34 cellular contexts compared by ENCODE assay signal in the genomic region with DNA sequence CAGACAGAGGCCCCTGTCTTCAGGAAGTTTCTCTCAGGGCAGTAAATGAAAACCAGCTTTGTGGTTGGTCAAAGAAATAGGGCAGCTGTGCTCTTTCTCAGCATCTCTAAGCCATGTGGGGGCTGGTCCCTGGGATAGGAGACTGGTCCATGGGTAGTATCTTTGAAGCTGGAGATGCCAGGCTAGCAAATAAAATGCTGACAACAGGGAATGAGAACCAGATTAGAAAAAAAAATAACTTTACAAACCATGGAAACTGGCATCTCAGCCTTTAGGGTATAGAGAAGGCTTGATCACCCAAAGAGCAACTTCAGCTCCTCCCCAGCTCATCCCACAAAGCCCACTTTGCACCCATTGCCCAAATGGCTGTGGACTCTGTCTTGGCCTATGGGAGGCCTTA.
"Had no signal": no experiment of that assay in that cellular context is flagged by ENCODE, and none has a peak within 500 bp of the region (broad histone marks: within the 10 kb centered on the region; RNA-seq: fewer than 3 reads in every experiment).

No MANE protein-coding gene starts in this region.

- H3K27me3 ChIP-seq: brain microvascular endothelial cell, dorsolateral prefrontal cortex, foreskin keratinocyte, gastrocnemius medialis, heart left ventricle had no signal

- H3K4me3 ChIP-seq: coronary artery, dorsolateral prefrontal cortex, gastrocnemius medialis, heart left ventricle had no signal

- H3K9me3 ChIP-seq: gastrocnemius medialis had no signal

- DNase-seq: activated B cell treated with CpG ODN at 0.5 μM for 24 hours; activated CD4-positive, alpha-beta T cell treated with anti-CD3 and anti-CD28 coated beads for 48 hours; activated CD4-positive, alpha-beta T cell treated with anti-CD3 and anti-CD28 coated beads, Interleukin-2, amount 50 U/mL, for 1 hour; activated CD4-positive, alpha-beta T cell treated with anti-CD3 and anti-CD28 coated beads, Interleukin-2, amount 50 U/mL, for 48 hours; activated CD8-positive, alpha-beta memory T cell treated with anti-CD3 and anti-CD28 coated beads for 24 hours; activated CD8-positive, alpha-beta memory T cell treated with anti-CD3 and anti-CD28 coated beads, Interleukin-2, amount 50 U/mL, for 48 hours; activated CD8-positive, alpha-beta T cell treated with anti-CD3 and anti-CD28 coated beads for 36 hours; activated gamma-delta T cell; activated naive CD4-positive, alpha-beta T cell; activated naive CD4-positive, alpha-beta T cell treated with anti-CD3 and anti-CD28 coated beads, Interleukin-2, amount 10 ng/mL, durations not matched to agents 7 days and 5 days; activated T-cell treated with anti-CD3 and anti-CD28 coated beads for 4 hours; activated T-cell treated with anti-CD3 and anti-CD28 coated beads, Interleukin-2, amount 50 U/mL, for 24 hours; activated T-cell treated with anti-CD3 and anti-CD28 coated beads, Interleukin-2, amount 50 U/mL, for 72 hours; amniotic stem cell; anterior cingulate cortex; brain microvascular endothelial cell; dorsolateral prefrontal cortex; effector memory CD4-positive, alpha-beta T cell; endodermal cell; foreskin keratinocyte; gastrocnemius medialis; glutamatergic neuron; heart left ventricle; T-helper 1 cell; T-helper 17 cell; T1000; WERI-Rb-1 had no signal

- H3K36me3 Mint-ChIP-seq: activated naive CD4-positive, alpha-beta T cell treated with anti-CD3 and anti-CD28 coated beads, Interleukin-2, amount 10 ng/mL, durations not matched to agents 7 days and 5 days; activated naive CD8-positive, alpha-beta T cell had no signal

- H3K27ac ChIP-seq: brain microvascular endothelial cell, coronary artery, dorsolateral prefrontal cortex, foreskin keratinocyte, gastrocnemius medialis, heart left ventricle, WERI-Rb-1 had no signal

- H3K9me3 Mint-ChIP-seq: activated B cell treated with CpG ODN at 0.5 μM for 24 hours; activated CD8-positive, alpha-beta T cell treated with anti-CD3 and anti-CD28 coated beads for 36 hours; activated naive CD4-positive, alpha-beta T cell treated with anti-CD3 and anti-CD28 coated beads, Interleukin-2, amount 10 ng/mL, durations not matched to agents 7 days and 5 days; activated T-cell treated with anti-CD3 and anti-CD28 coated beads, Interleukin-2, amount 50 U/mL, for 72 hours; central memory CD8-positive, alpha-beta T cell; dendritic cell treated with granulocyte-macrophage colony-stimulating factor and Interleukin-4, amounts not matched to agents 40 ng/mL and 50 ng/mL, for 4 days; endodermal cell; T-helper 2 cell treated with Interferon-gamma antibody and Interleukin-4, amounts not matched to agents 5 μg/mL and 100 μg/mL, for 36 hours had no signal

- H3K27ac Mint-ChIP-seq: activated B cell treated with CpG ODN at 0.5 μM for 24 hours; activated CD8-positive, alpha-beta T cell treated with anti-CD3 and anti-CD28 coated beads for 36 hours; activated naive CD4-positive, alpha-beta T cell treated with anti-CD3 and anti-CD28 coated beads, Interleukin-2, amount 10 ng/mL, durations not matched to agents 7 days and 5 days; activated naive CD8-positive, alpha-beta T cell; activated T-cell treated with anti-CD3 and anti-CD28 coated beads, Interleukin-2, amount 50 U/mL, for 24 hours; activated T-cell treated with anti-CD3 and anti-CD28 coated beads, Interleukin-2, amount 50 U/mL, for 72 hours; dendritic cell treated with granulocyte-macrophage colony-stimulating factor and Interleukin-4, amounts not matched to agents 40 ng/mL and 50 ng/mL, for 4 days; endodermal cell; T-helper 17 cell; T-helper 2 cell treated with Interferon-gamma antibody and Interleukin-4, amounts not matched to agents 5 μg/mL and 100 μg/mL, for 36 hours had no signal

- ATAC-seq: activated CD4-positive, CD25-positive, alpha-beta regulatory T cell treated with anti-CD3 and anti-CD28 coated beads, Interleukin-2, amount 50 U/mL, for 24 hours; activated CD8-positive, alpha-beta T cell treated with anti-CD3 and anti-CD28 coated beads for 36 hours; activated T-cell treated with anti-CD3 and anti-CD28 coated beads, Interleukin-2, amount 50 U/mL, for 72 hours; esophagus mucosa; foreskin keratinocyte; gastrocnemius medialis; heart left ventricle; T-helper 17 cell had no signal

- H3K4me1 Mint-ChIP-seq: activated B cell treated with CpG ODN at 0.5 μM for 24 hours; activated naive CD4-positive, alpha-beta T cell treated with anti-CD3 and anti-CD28 coated beads, Interleukin-2, amount 10 ng/mL, durations not matched to agents 7 days and 5 days; central memory CD8-positive, alpha-beta T cell; endodermal cell; T-helper 17 cell had no signal

- H3K4me1 ChIP-seq: foreskin keratinocyte, gastrocnemius medialis, heart left ventricle had no signal

- H3K4me3 Mint-ChIP-seq: activated B cell treated with CpG ODN at 0.5 μM for 24 hours; activated CD8-positive, alpha-beta T cell treated with anti-CD3 and anti-CD28 coated beads for 36 hours; activated naive CD4-positive, alpha-beta T cell treated with anti-CD3 and anti-CD28 coated beads, Interleukin-2, amount 10 ng/mL, durations not matched to agents 7 days and 5 days; activated naive CD8-positive, alpha-beta T cell; activated T-cell treated with anti-CD3 and anti-CD28 coated beads, Interleukin-2, amount 50 U/mL, for 24 hours; activated T-cell treated with anti-CD3 and anti-CD28 coated beads, Interleukin-2, amount 50 U/mL, for 72 hours; central memory CD8-positive, alpha-beta T cell; dendritic cell treated with granulocyte-macrophage colony-stimulating factor and Interleukin-4, amounts not matched to agents 40 ng/mL and 50 ng/mL, for 4 days; endodermal cell; T-helper 17 cell; T-helper 2 cell treated with Interferon-gamma antibody and Interleukin-4, amounts not matched to agents 5 μg/mL and 100 μg/mL, for 36 hours had no signal

- H3K36me3 ChIP-seq: brain microvascular endothelial cell, heart left ventricle, WERI-Rb-1 had no signal

- H3K27me3 Mint-ChIP-seq: central memory CD8-positive, alpha-beta T cell had no signal
